ENCODE assay signal across 1 cellular context in the genomic region with DNA sequence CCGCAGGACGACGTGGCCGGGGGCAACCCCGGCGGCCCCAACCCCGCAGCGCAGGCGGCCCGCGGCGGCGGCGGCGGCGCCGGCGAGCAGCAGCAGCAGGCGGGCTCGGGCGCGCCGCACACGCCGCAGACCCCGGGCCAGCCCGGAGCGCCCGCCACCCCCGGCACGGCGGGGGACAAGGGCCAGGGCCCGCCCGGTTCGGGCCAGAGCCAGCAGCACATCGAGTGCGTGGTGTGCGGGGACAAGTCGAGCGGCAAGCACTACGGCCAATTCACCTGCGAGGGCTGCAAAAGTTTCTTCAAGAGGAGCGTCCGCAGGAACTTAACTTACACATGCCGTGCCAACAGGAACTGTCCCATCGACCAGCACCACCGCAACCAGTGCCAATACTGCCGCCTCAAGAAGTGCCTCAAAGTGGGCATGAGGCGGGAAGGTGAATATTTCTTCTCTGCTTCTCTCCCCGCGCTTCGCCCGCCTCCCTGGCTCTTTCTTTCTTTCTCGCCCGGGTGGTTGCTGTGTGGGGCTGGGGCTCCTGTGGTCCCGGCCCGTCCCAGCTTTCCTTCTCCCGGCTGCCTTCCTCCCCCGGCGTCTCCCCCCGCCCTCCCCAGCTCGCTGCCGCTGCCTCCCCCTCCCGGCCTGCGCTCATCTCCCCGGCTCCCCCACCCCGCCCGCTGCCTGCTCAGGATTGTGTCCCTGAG.
TF ChIP-seq lines count a peak whose summit lies in the region.

No MANE protein-coding gene starts in this region.

TF ChIP-seq in HepG2, 621 proteins besides CTCF, POLR2A, EP300 and RAD21 (continued from another document and continues in another):
- TF ChIP-seq, protein P1, sequence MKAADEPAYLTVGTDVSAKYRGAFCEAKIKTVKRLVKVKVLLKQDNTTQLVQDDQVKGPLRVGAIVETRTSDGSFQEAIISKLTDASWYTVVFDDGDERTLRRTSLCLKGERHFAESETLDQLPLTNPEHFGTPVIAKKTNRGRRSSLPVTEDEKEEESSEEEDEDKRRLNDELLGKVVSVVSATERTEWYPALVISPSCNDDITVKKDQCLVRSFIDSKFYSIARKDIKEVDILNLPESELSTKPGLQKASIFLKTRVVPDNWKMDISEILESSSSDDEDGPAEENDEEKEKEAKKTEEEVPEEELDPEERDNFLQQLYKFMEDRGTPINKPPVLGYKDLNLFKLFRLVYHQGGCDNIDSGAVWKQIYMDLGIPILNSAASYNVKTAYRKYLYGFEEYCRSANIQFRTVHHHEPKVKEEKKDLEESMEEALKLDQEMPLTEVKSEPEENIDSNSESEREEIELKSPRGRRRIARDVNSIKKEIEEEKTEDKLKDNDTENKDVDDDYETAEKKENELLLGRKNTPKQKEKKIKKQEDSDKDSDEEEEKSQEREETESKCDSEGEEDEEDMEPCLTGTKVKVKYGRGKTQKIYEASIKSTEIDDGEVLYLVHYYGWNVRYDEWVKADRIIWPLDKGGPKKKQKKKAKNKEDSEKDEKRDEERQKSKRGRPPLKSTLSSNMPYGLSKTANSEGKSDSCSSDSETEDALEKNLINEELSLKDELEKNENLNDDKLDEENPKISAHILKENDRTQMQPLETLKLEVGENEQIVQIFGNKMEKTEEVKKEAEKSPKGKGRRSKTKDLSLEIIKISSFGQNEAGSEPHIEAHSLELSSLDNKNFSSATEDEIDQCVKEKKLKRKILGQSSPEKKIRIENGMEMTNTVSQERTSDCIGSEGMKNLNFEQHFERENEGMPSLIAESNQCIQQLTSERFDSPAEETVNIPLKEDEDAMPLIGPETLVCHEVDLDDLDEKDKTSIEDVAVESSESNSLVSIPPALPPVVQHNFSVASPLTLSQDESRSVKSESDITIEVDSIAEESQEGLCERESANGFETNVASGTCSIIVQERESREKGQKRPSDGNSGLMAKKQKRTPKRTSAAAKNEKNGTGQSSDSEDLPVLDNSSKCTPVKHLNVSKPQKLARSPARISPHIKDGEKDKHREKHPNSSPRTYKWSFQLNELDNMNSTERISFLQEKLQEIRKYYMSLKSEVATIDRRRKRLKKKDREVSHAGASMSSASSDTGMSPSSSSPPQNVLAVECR (CRISPR knock-in tag; IDR thresholded peaks at IDR 0.05; ENCODE audit: borderline replicate concordance), result 0 out of 2 replicates have a peak, but pooled peaks have one; percentile 10
- 0 out of 2 replicates have a peak, but pooled peaks have one; percentile 38 for TF ChIP-seq KDM2A (CRISPR knock-in tag; IDR thresholded peaks at IDR 0.05; ENCODE audit: borderline replicate concordance, low read depth)
- TF ChIP-seq MEIS1 (CRISPR knock-in tag; IDR thresholded peaks at IDR 0.05; ENCODE audit: borderline replicate concordance), result no peak
- no peak for TF ChIP-seq PHF20 (CRISPR knock-in tag; IDR thresholded peaks at IDR 0.05)
- TF ChIP-seq HES4 (CRISPR knock-in tag; IDR thresholded peaks at IDR 0.05; ENCODE audit: borderline replicate concordance), result peak; percentile 38; the same call in 1 of the 2 replicates
- no peak for TF ChIP-seq ZNF605 (CRISPR knock-in tag; IDR thresholded peaks at IDR 0.05)
- no peak for TF ChIP-seq MZF1 (CRISPR knock-in tag; IDR thresholded peaks at IDR 0.05; ENCODE audit: borderline replicate concordance)
- TF ChIP-seq KDM3A (CRISPR knock-in tag; IDR thresholded peaks at IDR 0.05; ENCODE audit: low read depth), result no peak
- TF ChIP-seq HHEX (CRISPR knock-in tag; IDR thresholded peaks at IDR 0.05), result no peak
- TF ChIP-seq, protein P2, sequence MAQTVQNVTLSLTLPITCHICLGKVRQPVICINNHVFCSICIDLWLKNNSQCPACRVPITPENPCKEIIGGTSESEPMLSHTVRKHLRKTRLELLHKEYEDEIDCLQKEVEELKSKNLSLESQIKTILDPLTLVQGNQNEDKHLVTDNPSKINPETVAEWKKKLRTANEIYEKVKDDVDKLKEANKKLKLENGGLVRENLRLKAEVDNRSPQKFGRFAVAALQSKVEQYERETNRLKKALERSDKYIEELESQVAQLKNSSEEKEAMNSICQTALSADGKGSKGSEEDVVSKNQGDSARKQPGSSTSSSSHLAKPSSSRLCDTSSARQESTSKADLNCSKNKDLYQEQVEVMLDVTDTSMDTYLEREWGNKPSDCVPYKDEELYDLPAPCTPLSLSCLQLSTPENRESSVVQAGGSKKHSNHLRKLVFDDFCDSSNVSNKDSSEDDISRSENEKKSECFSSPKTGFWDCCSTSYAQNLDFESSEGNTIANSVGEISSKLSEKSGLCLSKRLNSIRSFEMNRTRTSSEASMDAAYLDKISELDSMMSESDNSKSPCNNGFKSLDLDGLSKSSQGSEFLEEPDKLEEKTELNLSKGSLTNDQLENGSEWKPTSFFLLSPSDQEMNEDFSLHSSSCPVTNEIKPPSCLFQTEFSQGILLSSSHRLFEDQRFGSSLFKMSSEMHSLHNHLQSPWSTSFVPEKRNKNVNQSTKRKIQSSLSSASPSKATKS (CRISPR knock-in tag; IDR thresholded peaks at IDR 0.05), result no peak
- no peak for TF ChIP-seq GATAD1 (CRISPR knock-in tag; IDR thresholded peaks at IDR 0.05)
- TF ChIP-seq NFE2L2 (IDR thresholded peaks at IDR 0.05; ENCODE audit: low read length), result no peak
- no peak for TF ChIP-seq ZNF530 (CRISPR knock-in tag; IDR thresholded peaks at IDR 0.05; ENCODE audit: low read depth)
- no peak for TF ChIP-seq SRF (IDR thresholded peaks at IDR 0.05; ENCODE audit: low read depth, low read length)
- TF ChIP-seq RORA (CRISPR knock-in tag; IDR thresholded peaks at IDR 0.05), result no peak
- TF ChIP-seq ZC3H13 (CRISPR knock-in tag; IDR thresholded peaks at IDR 0.05), result peak; percentile 82; the same call in 1 of the 2 replicates
- no peak for TF ChIP-seq CREB1 (IDR thresholded peaks at IDR 0.05)
- TF ChIP-seq CREB1 (CRISPR knock-in tag; IDR thresholded peaks at IDR 0.05), result no peak
- TF ChIP-seq, protein P3, sequence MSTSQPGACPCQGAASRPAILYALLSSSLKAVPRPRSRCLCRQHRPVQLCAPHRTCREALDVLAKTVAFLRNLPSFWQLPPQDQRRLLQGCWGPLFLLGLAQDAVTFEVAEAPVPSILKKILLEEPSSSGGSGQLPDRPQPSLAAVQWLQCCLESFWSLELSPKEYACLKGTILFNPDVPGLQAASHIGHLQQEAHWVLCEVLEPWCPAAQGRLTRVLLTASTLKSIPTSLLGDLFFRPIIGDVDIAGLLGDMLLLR (CRISPR knock-in tag; IDR thresholded peaks at IDR 0.05), result 0 out of 2 replicates have a peak, but pooled peaks have one; percentile 43
- TF ChIP-seq, protein P4, sequence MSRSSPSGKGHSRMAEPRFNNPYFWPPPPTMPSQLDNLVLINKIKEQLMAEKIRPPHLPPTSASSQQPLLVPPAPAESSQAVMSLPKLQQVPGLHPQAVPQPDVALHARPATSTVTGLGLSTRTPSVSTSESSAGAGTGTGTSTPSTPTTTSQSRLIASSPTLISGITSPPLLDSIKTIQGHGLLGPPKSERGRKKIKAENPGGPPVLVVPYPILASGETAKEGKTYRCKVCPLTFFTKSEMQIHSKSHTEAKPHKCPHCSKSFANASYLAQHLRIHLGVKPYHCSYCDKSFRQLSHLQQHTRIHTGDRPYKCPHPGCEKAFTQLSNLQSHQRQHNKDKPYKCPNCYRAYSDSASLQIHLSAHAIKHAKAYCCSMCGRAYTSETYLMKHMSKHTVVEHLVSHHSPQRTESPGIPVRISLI (CRISPR knock-in tag; IDR thresholded peaks at IDR 0.05; ENCODE audit: borderline replicate concordance), result no peak
- TF ChIP-seq, protein P5, sequence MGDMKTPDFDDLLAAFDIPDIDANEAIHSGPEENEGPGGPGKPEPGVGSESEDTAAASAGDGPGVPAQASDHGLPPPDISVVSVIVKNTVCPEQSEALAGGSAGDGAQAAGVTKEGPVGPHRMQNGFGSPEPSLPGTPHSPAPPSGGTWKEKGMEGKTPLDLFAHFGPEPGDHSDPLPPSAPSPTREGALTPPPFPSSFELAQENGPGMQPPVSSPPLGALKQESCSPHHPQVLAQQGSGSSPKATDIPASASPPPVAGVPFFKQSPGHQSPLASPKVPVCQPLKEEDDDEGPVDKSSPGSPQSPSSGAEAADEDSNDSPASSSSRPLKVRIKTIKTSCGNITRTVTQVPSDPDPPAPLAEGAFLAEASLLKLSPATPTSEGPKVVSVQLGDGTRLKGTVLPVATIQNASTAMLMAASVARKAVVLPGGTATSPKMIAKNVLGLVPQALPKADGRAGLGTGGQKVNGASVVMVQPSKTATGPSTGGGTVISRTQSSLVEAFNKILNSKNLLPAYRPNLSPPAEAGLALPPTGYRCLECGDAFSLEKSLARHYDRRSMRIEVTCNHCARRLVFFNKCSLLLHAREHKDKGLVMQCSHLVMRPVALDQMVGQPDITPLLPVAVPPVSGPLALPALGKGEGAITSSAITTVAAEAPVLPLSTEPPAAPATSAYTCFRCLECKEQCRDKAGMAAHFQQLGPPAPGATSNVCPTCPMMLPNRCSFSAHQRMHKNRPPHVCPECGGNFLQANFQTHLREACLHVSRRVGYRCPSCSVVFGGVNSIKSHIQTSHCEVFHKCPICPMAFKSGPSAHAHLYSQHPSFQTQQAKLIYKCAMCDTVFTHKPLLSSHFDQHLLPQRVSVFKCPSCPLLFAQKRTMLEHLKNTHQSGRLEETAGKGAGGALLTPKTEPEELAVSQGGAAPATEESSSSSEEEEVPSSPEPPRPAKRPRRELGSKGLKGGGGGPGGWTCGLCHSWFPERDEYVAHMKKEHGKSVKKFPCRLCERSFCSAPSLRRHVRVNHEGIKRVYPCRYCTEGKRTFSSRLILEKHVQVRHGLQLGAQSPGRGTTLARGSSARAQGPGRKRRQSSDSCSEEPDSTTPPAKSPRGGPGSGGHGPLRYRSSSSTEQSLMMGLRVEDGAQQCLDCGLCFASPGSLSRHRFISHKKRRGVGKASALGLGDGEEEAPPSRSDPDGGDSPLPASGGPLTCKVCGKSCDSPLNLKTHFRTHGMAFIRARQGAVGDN (CRISPR knock-in tag; IDR thresholded peaks at IDR 0.05), result peak; percentile 48
- TF ChIP-seq NAIF1 (CRISPR knock-in tag; IDR thresholded peaks at IDR 0.05; ENCODE audit: borderline replicate concordance), result no peak
- no peak for TF ChIP-seq TARDBP (CRISPR knock-in tag; IDR thresholded peaks at IDR 0.05)
- TF ChIP-seq NKX3-1 (CRISPR knock-in tag; IDR thresholded peaks at IDR 0.05), result no peak
- no peak for TF ChIP-seq MEIS2 (CRISPR knock-in tag; IDR thresholded peaks at IDR 0.05)
- TF ChIP-seq ZBTB7B (CRISPR knock-in tag; IDR thresholded peaks at IDR 0.05), result no peak
- TF ChIP-seq HMG20A (CRISPR knock-in tag; IDR thresholded peaks at IDR 0.05; ENCODE audit: borderline replicate concordance), result no peak
- TF ChIP-seq, protein P6, sequence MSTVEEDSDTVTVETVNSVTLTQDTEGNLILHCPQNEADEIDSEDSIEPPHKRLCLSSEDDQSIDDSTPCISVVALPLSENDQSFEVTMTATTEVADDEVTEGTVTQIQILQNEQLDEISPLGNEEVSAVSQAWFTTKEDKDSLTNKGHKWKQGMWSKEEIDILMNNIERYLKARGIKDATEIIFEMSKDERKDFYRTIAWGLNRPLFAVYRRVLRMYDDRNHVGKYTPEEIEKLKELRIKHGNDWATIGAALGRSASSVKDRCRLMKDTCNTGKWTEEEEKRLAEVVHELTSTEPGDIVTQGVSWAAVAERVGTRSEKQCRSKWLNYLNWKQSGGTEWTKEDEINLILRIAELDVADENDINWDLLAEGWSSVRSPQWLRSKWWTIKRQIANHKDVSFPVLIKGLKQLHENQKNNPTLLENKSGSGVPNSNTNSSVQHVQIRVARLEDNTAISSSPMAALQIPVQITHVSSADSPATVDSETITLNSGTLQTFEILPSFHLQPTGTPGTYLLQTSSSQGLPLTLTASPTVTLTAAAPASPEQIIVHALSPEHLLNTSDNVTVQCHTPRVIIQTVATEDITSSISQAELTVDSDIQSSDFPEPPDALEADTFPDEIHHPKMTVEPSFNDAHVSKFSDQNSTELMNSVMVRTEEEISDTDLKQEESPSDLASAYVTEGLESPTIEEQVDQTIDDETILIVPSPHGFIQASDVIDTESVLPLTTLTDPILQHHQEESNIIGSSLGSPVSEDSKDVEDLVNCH (CRISPR knock-in tag; IDR thresholded peaks at IDR 0.05), result no peak
- TF ChIP-seq SP1 (IDR thresholded peaks at IDR 0.05), result no peak
- TF ChIP-seq SP1 (CRISPR knock-in tag; IDR thresholded peaks at IDR 0.05), result no peak
- TF ChIP-seq JUN (CRISPR knock-in tag; IDR thresholded peaks at IDR 0.05), result no peak
- TF ChIP-seq PCBP2 (optimal IDR thresholded peaks at IDR 0.05; ENCODE audit: low read depth, low read length, poor library complexity, severe bottlenecking), result no peak
- TF ChIP-seq ZNF562 (CRISPR knock-in tag; IDR thresholded peaks at IDR 0.05; ENCODE audit: borderline replicate concordance), result no peak
- no peak for TF ChIP-seq ARNT (IDR thresholded peaks at IDR 0.05)
- no peak for TF ChIP-seq FOXJ3 (CRISPR knock-in tag; IDR thresholded peaks at IDR 0.05; ENCODE audit: borderline replicate concordance)
- TF ChIP-seq, protein P7, sequence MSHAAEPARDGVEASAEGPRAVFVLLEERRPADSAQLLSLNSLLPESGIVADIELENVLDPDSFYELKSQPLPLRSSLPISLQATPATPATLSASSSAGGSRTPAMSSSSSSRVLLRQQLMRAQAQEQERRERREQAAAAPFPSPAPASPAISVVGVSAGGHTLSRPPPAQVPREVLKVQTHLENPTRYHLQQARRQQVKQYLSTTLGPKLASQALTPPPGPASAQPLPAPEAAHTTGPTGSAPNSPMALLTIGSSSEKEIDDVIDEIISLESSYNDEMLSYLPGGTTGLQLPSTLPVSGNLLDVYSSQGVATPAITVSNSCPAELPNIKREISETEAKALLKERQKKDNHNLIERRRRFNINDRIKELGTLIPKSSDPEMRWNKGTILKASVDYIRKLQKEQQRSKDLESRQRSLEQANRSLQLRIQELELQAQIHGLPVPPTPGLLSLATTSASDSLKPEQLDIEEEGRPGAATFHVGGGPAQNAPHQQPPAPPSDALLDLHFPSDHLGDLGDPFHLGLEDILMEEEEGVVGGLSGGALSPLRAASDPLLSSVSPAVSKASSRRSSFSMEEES (CRISPR knock-in tag; IDR thresholded peaks at IDR 0.05), result no peak
- no peak for TF ChIP-seq MXD4 (CRISPR knock-in tag; IDR thresholded peaks at IDR 0.05)
- TF ChIP-seq SIN3A (IDR thresholded peaks at IDR 0.05; ENCODE audit: borderline replicate concordance, low read depth, low read length), result no peak
- TF ChIP-seq, protein P8, sequence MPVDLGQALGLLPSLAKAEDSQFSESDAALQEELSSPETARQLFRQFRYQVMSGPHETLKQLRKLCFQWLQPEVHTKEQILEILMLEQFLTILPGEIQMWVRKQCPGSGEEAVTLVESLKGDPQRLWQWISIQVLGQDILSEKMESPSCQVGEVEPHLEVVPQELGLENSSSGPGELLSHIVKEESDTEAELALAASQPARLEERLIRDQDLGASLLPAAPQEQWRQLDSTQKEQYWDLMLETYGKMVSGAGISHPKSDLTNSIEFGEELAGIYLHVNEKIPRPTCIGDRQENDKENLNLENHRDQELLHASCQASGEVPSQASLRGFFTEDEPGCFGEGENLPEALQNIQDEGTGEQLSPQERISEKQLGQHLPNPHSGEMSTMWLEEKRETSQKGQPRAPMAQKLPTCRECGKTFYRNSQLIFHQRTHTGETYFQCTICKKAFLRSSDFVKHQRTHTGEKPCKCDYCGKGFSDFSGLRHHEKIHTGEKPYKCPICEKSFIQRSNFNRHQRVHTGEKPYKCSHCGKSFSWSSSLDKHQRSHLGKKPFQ (CRISPR knock-in tag; IDR thresholded peaks at IDR 0.05; ENCODE audit: insufficient replicate concordance), result no peak
- no peak for TF ChIP-seq GZF1 (CRISPR knock-in tag; IDR thresholded peaks at IDR 0.05)
